In the genomic region with DNA sequence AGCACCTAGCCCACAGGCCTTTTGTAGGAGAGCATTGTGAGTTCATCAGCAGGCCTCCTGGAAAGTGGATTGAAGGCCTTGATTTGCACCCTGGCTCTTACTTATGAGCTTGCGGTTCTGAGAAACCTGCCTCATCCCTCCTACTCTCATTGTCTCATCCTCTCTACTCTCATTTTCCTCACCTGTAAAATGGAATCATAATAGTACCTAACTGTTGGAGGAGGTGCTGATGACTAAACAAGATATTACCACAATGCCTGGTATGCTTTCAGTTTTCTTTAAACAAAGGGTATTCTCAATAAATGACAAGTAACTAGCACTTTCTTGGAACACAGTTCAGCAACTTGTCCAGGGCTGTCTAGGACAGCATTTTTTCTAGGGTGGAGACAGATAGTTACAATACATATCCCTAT, we compare ENCODE assay signal across 13 cellular contexts.
DNase-seq lines count a peak whose midpoint lies in the region; ATAC-seq and TF ChIP-seq lines count a peak whose summit lies in the region.
"Had no signal": no experiment of that assay in that cellular context is flagged by ENCODE, and none has a peak within 500 bp of the region (broad histone marks: within the 10 kb centered on the region; RNA-seq: fewer than 3 reads in every experiment).

No MANE protein-coding gene starts in this region.

- H3K27ac Mint-ChIP-seq in chondrocyte (ENCODE audit: unreplicated experiment) (no peak overlapping the region), CD14-positive monocyte (no peak overlapping the region)

- H3K27me3 Mint-ChIP-seq in chondrocyte (ENCODE audit: low read depth) (peaks cover 9% of the 10 kb centered on the region), CD14-positive monocyte (ENCODE audit: low read depth in 3 of 3) (peaks cover 0 to 2% (median 2%) of the 10 kb centered on the region in 3 donors)

- intact Hi-C loops in CD14-positive monocyte (cut with micrococcal nuclease) = no loop called here

- no peaks in the 10 kb centered on the region for H3K27me3 ChIP-seq in GM06990 (replicated peaks; ENCODE audit: control insufficient read depth, insufficient read depth, low read length)
- H3K27me3 ChIP-seq: heart left ventricle had no signal

- TF ChIP-seq CTCF in GM06990 (IDR thresholded peaks at IDR 0.05; ENCODE audit: insufficient read depth, low read length, poor library complexity, severe bottlenecking) (no peak), chondrocyte (IDR thresholded peaks at IDR 0.05) (no peak), CD14-positive monocyte (IDR thresholded peaks at IDR 0.05) (no peak)

- H3K36me3 Mint-ChIP-seq in chondrocyte (ENCODE audit: low read depth) = no peaks in the 10 kb centered on the region
- no peaks in the 10 kb centered on the region for H3K36me3 Mint-ChIP-seq in CD14-positive monocyte

- no peak overlapping the region for H3K4me3 ChIP-seq in GM06990 (replicated peaks; ENCODE audit: low read depth, low read length)
- H3K4me3 ChIP-seq: cardiac muscle cell, heart left ventricle, prostate gland had no signal

- peak; percentile 36 for DNase-seq in GM06990 (ENCODE audit: extremely low read depth, insufficient read length)
- DNase-seq in activated T-cell treated with anti-CD3 and anti-CD28 coated beads, Interleukin-2, amount 50 U/mL, for 48 hours = peak; percentile 39 to 44
- DNase-seq in chondrocyte (ENCODE audit: low spot score) = no peak
- DNase-seq in CD14-positive monocyte (ENCODE audit: low spot score) = no peak
- DNase-seq: activated gamma-delta T cell treated with Interleukin-2 at 50 U/mL for 16 hours, heart left ventricle, MV-4-11 had no signal

- peaks cover 4% of the 10 kb centered on the region for H3K9me3 Mint-ChIP-seq in chondrocyte (ENCODE audit: low read depth)
- H3K9me3 Mint-ChIP-seq in CD14-positive monocyte = peaks cover 0 to 3% (median 2%) of the 10 kb centered on the region in 7 donors

- H3K4me1 Mint-ChIP-seq in chondrocyte (ENCODE audit: low read depth) (no peaks in the 10 kb centered on the region), CD14-positive monocyte (peaks cover 2% of the 10 kb centered on the region)

- no peaks in the 10 kb centered on the region for H3K36me3 ChIP-seq in GM06990 (ENCODE audit: control insufficient read depth, insufficient read depth, low read length)
- H3K36me3 ChIP-seq: cardiac muscle cell, heart left ventricle, prostate gland had no signal

- ATAC-seq in GM18519 (IDR thresholded peaks at IDR 0.05; ENCODE audit: low FRiP score, unreplicated experiment) (peak; percentile 36), HG02885 (IDR thresholded peaks at IDR 0.05; ENCODE audit: poor library complexity, unreplicated experiment) (peak; percentile 50), GM21619 (IDR thresholded peaks at IDR 0.05; ENCODE audit: unreplicated experiment) (no peak)
- ATAC-seq: heart left ventricle, SK-N-SH treated with all-trans-retinoic acid at 6 μM for 48 hours had no signal

- no peak overlapping the region for H3K4me3 Mint-ChIP-seq in chondrocyte (ENCODE audit: unreplicated experiment)
- H3K4me3 Mint-ChIP-seq in CD14-positive monocyte = no peak overlapping the region

Comparison
In these comparisons a context has a peak if more than half of its experiments do, and no peak if none do; other contexts are left out.
1. DNase-seq: peak in GM06990 (single experiment) and activated T-cell treated with anti-CD3 and anti-CD28 coated beads, Interleukin-2, amount 50 U/mL, for 48 hours (2 of 2); none in chondrocyte (single experiment) and CD14-positive monocyte (single experiment).